8 cellular contexts compared by ENCODE assay signal in genomic region chr11:89508544-89508943, GRCh38. TPM values are rescaled to one million over a fixed set of nuclear protein-coding genes. Genes with fewer than 3 reads are reported as not detected.
"Had no signal": no experiment of that assay in that cellular context is flagged by ENCODE, and none has a peak within 500 bp of the region (broad histone marks: within the 10 kb centered on the region; RNA-seq: fewer than 3 reads in every experiment).

No MANE protein-coding gene starts in this region.

- DNase-seq: GM23248, GOT3, H7, HFFc6 had no signal

- H3K9me3 ChIP-seq: HAP-1 had no signal

- H3K4me1 ChIP-seq: HAP-1 had no signal

- H3K27ac ChIP-seq: GM23248, HL-60 had no signal

- H3K36me3 ChIP-seq: HAP-1 had no signal

- ATAC-seq: HCT116, HepG2 had no signal

- H3K4me3 ChIP-seq: GM23248, HAP-1 had no signal

RNA-seq across cellular contexts. Expression of gene NOX4, which starts 17.4 kb away (rescaled TPM):
- total RNA-seq: HepG2 had no signal
- polyA plus RNA-seq: HepG2 had no signal
